Comparison of ENCODE assay signal across 9 cellular contexts in the genomic region with DNA sequence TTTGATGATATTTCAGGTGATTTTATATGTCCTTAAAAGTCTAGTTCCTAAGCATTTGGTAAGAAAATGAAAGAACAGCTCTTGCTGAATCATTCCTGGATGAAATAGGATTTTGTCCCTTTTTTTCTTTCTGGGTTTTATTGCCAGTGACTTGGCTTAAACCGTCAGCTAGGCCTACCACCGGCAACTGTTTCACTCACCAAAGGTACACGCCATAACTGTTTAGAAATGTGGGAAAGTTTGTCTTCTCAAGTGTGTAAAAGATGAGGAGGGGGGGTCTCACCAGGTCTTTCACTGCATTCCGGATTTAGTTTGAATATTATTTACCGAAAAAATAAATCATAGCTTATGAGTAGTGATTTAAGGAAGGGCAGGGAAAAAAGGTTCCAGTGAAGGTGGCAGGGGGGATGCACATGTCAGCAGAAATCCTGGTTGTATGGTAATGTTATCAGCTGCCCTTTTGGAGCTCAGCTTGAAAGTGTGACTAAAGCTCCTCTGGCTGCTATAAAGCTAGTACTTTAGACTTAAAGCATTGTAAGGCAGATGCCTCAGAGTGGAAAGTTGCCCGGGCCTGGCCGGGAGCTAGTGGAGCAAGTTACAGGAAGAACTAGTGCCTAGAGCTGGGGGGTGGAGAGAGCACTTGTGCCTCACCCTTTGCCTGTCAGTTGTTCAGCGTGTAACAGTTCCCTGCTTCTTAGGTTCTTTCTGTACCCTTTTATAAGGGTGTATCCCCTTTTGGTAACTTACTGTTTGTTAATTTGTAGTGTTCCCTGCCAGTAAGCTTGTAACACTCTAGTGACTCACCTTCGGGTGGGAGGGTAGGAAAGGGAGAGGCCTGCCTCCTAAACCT. TPM values are rescaled to one million over a fixed set of nuclear protein-coding genes. Genes with fewer than 3 reads are reported as not detected.
DNase-seq lines count a peak whose midpoint lies in the region; ATAC-seq and TF ChIP-seq lines count a peak whose summit lies in the region.
"Had no signal": no experiment of that assay in that cellular context is flagged by ENCODE, and none has a peak within 500 bp of the region (broad histone marks: within the 10 kb centered on the region; RNA-seq: fewer than 3 reads in every experiment).

No MANE protein-coding gene starts in this region.

- H3K4me3 Mint-ChIP-seq in T-cell (peak overlapping the region; percentile 95 to 97 (median 96)), chondrocyte (ENCODE audit: unreplicated experiment) (peak overlapping the region; percentile 92)

- peaks cover 0 to 75% (median 32%) of the 10 kb centered on the region in 4 donors for H3K4me1 ChIP-seq in right lobe of liver

- peaks cover 67 to 75% (median 74%) of the 10 kb centered on the region in 3 donors for H3K4me1 Mint-ChIP-seq in T-cell
- peaks cover 75% of the 10 kb centered on the region for H3K4me1 Mint-ChIP-seq in chondrocyte (ENCODE audit: low read depth)

- no peak overlapping the region for H3K4me3 ChIP-seq in right lobe of liver

- POLR2A ChIA-PET in T-cell (lab: Charles Lee) = interaction anchor here (0.6 to 2.0 kb wide), 13 partner anchors 8 to 179 kb away, joined by 3 to 11 read pairs (median 4); no protein-coding TSS in a partner anchor

- no peaks in the 10 kb centered on the region for H3K27me3 ChIP-seq in right lobe of liver

- CTCF ChIA-PET in T-cell (lab: Charles Lee) = interaction anchor here (0.5 to 2.0 kb wide), 14 partner anchors 8 to 1738 kb away, joined by 3 to 7 read pairs (median 4); no protein-coding TSS in a partner anchor

- H3K36me3 Mint-ChIP-seq in T-cell (peaks cover 8% of the 10 kb centered on the region), chondrocyte (ENCODE audit: low read depth) (no peaks in the 10 kb centered on the region)

- H3K27me3 Mint-ChIP-seq in T-cell (no peaks in the 10 kb centered on the region), chondrocyte (ENCODE audit: low read depth) (no peaks in the 10 kb centered on the region)

- peak; percentile 82 for DNase-seq in activated effector memory CD4-positive, alpha-beta T cell treated with anti-CD3 and anti-CD28 coated beads, Interleukin-2, amount 50 U/mL, for 16 hours
- no peak for DNase-seq in activated effector memory CD4-positive, alpha-beta T cell treated with Interleukin-2 at 50 U/mL for 16 hours
- DNase-seq in T-cell (peak in 7 of 34 experiments; percentile 11 to 37 (median 16)), chondrocyte (ENCODE audit: low spot score) (peak; percentile 65), right lobe of liver (peak; percentile 75 to 87 (median 85)), NCI-H2029 treated with DMSO at 0.1 percent for 48 hours (lab: John Stamatoyannopoulos, UW) (no peak)
- peak; percentile 33 to 55 for DNase-seq in stimulated activated CD4-positive, alpha-beta T cell treated with anti-CD3 and anti-CD28 coated beads, Interleukin-4, amount 100 ng/mL, for 4 hours

- H3K9me3 Mint-ChIP-seq in T-cell = no peaks in the 10 kb centered on the region
- H3K9me3 Mint-ChIP-seq in chondrocyte (ENCODE audit: low read depth) = no peaks in the 10 kb centered on the region

- no peaks in the 10 kb centered on the region for H3K9me3 ChIP-seq in right lobe of liver
- H3K9me3 ChIP-seq: neutrophil had no signal

- TF ChIP-seq POLR2A in right lobe of liver (IDR thresholded peaks at IDR 0.05) = peak; percentile 49

- ATAC-seq in T-cell (replicated peaks in 1 of 4) (no peak), right lobe of liver (peak; percentile 14 to 41 (median 30)), GM19397 (IDR thresholded peaks at IDR 0.05; ENCODE audit: unreplicated experiment) (no peak)

- WGBS in right lobe of liver (ENCODE audit: insufficient coverage, low coverage, low lambda C conversion rate, missing lambda C conversion rate) = 13% methylated on average over 9 of the region's 9 CpGs

- H3K27ac Mint-ChIP-seq in T-cell (peak overlapping the region; percentile 97 to 98), chondrocyte (ENCODE audit: unreplicated experiment) (peak overlapping the region; percentile 98)

- peak overlapping the region; percentile 43 to 69 (median 62) for H3K27ac ChIP-seq in right lobe of liver
- H3K27ac ChIP-seq: neutrophil had no signal

- TF ChIP-seq CTCF in chondrocyte (IDR thresholded peaks at IDR 0.05) = no peak
- TF ChIP-seq CTCF in right lobe of liver (IDR thresholded peaks at IDR 0.05) = no peak

- H3K36me3 ChIP-seq in right lobe of liver = no peaks in the 10 kb centered on the region
- H3K36me3 ChIP-seq: neutrophil had no signal

- intact Hi-C loops in right lobe of liver (cut with DNase I) = no loop called here

RNA-seq across cellular contexts. Expression of gene ATP1A1, which starts 3.1 kb away (rescaled TPM):
- 100 to 1,000 TPM; 230 to 292 (median 266) TPM for total RNA-seq in T-cell
- 171 to 196 TPM (median 188 TPM) in 3 replicates for total RNA-seq in chondrocyte
- total RNA-seq in right lobe of liver = 100 to 1,000 TPM in 5 of 6 experiments, 10 to 100 TPM in 1; 83.6 to 153 (median 121) TPM

Comparison
In these comparisons a context has a peak if more than half of its experiments do, and no peak if none do; other contexts are left out.
1. DNase-seq: peak in activated effector memory CD4-positive, alpha-beta T cell treated with anti-CD3 and anti-CD28 coated beads, Interleukin-2, amount 50 U/mL, for 16 hours (single experiment), chondrocyte (single experiment), right lobe of liver (3 of 3) and stimulated activated CD4-positive, alpha-beta T cell treated with anti-CD3 and anti-CD28 coated beads, Interleukin-4, amount 100 ng/mL, for 4 hours (2 of 2); none in activated effector memory CD4-positive, alpha-beta T cell treated with Interleukin-2 at 50 U/mL for 16 hours (single experiment) and NCI-H2029 treated with DMSO at 0.1 percent for 48 hours (single experiment).
2. ATAC-seq: peak in right lobe of liver (4 of 4); none in T-cell (0 of 4) and GM19397 (single experiment).